Comparison of ENCODE assay signal across 2 cellular contexts in genomic region chr6:52253494-52253893, GRCh38.
TF ChIP-seq lines count a peak whose summit lies in the region.

No MANE protein-coding gene starts in this region.

TF ChIP-seq in SK-N-SH treated with all-trans-retinoic acid at 6 μM for 48 hours, 23 proteins besides CTCF, POLR2A, EP300 and RAD21 (continued from another document):
- TF ChIP-seq, protein P1, sequence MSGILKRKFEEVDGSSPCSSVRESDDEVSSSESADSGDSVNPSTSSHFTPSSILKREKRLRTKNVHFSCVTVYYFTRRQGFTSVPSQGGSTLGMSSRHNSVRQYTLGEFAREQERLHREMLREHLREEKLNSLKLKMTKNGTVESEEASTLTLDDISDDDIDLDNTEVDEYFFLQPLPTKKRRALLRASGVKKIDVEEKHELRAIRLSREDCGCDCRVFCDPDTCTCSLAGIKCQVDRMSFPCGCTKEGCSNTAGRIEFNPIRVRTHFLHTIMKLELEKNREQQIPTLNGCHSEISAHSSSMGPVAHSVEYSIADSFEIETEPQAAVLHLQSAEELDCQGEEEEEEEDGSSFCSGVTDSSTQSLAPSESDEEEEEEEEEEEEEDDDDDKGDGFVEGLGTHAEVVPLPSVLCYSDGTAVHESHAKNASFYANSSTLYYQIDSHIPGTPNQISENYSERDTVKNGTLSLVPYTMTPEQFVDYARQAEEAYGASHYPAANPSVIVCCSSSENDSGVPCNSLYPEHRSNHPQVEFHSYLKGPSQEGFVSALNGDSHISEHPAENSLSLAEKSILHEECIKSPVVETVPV (CRISPR knock-in tag; IDR thresholded peaks at IDR 0.05): no peak
- no peak for TF ChIP-seq ZNF565 (CRISPR knock-in tag; conservative IDR thresholded peaks at IDR 0.05; ENCODE audit: low read depth)
- no peak for TF ChIP-seq ESRRG (CRISPR knock-in tag; IDR thresholded peaks at IDR 0.05)
- no peak for TF ChIP-seq OSR1 (CRISPR knock-in tag; IDR thresholded peaks at IDR 0.05)
- TF ChIP-seq GLIS3 (CRISPR knock-in tag; IDR thresholded peaks at IDR 0.05): no peak
- no peak for TF ChIP-seq RARB (CRISPR knock-in tag; IDR thresholded peaks at IDR 0.05)
- TF ChIP-seq SNAI2 (CRISPR knock-in tag; IDR thresholded peaks at IDR 0.05): no peak
- TF ChIP-seq ZFP30 (CRISPR knock-in tag; IDR thresholded peaks at IDR 0.05): no peak
- no peak for TF ChIP-seq TCF4 (CRISPR knock-in tag; IDR thresholded peaks at IDR 0.05; ENCODE audit: borderline replicate concordance)
- TF ChIP-seq, protein P2, sequence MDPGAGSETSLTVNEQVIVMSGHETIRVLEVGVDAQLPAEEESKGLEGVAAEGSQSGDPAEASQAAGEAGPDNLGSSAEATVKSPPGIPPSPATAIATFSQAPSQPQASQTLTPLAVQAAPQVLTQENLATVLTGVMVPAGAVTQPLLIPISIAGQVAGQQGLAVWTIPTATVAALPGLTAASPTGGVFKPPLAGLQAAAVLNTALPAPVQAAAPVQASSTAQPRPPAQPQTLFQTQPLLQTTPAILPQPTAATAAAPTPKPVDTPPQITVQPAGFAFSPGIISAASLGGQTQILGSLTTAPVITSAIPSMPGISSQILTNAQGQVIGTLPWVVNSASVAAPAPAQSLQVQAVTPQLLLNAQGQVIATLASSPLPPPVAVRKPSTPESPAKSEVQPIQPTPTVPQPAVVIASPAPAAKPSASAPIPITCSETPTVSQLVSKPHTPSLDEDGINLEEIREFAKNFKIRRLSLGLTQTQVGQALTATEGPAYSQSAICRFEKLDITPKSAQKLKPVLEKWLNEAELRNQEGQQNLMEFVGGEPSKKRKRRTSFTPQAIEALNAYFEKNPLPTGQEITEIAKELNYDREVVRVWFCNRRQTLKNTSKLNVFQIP (CRISPR knock-in tag; IDR thresholded peaks at IDR 0.05; ENCODE audit: borderline replicate concordance, low read depth): no peak
- TF ChIP-seq TOX (CRISPR knock-in tag; IDR thresholded peaks at IDR 0.05; ENCODE audit: borderline replicate concordance): no peak
- no peak for TF ChIP-seq BACH2 (CRISPR knock-in tag; IDR thresholded peaks at IDR 0.05; ENCODE audit: borderline replicate concordance)
- TF ChIP-seq CSDC2 (CRISPR knock-in tag; IDR thresholded peaks at IDR 0.05): no peak
- TF ChIP-seq ISL1 (CRISPR knock-in tag; IDR thresholded peaks at IDR 0.05): no peak

TF ChIP-seq in SK-N-SH, 30 proteins besides CTCF, POLR2A, EP300 and RAD21 (continued from another document):
- TF ChIP-seq CHD2 (IDR thresholded peaks at IDR 0.05; ENCODE audit: low read length, partially characterized antibody): no peak
- no peak for TF ChIP-seq RFX5 (IDR thresholded peaks at IDR 0.05; ENCODE audit: low read length)
